In genomic region chr2:1863386-1863785, GRCh38 we compare ENCODE assay signal across 6 cellular contexts.
"Had no signal": no experiment of that assay in that cellular context is flagged by ENCODE, and none has a peak within 500 bp of the region (broad histone marks: within the 10 kb centered on the region; RNA-seq: fewer than 3 reads in every experiment).

No MANE protein-coding gene starts in this region.

- H3K4me3 ChIP-seq: GM23248, K562 had no signal

- DNase-seq: GM23248, GOT3, H9, HCEC 1CT, IMR-90 had no signal

- H3K9me3 Mint-ChIP-seq: H9 had no signal

- H2AFZ ChIP-seq: GM23248 had no signal

- H3K4me3 Mint-ChIP-seq: H9 had no signal

- H3K27ac ChIP-seq: GM23248 had no signal

- H3K27ac Mint-ChIP-seq: H9 had no signal

- H3K9ac ChIP-seq: GM23248 had no signal

- ATAC-seq: K562 had no signal
